8 cellular contexts compared by ENCODE assay signal in genomic region chr7:29878081-29878688, GRCh38.
A peak's percentile ranks its signal among the peaks of the same experiment; 100 is the strongest.
DNase-seq lines count a peak whose midpoint lies in the region; ATAC-seq and TF ChIP-seq lines count a peak whose summit lies in the region.

No MANE protein-coding gene starts in this region.

- DNase-seq in NCI-H510A treated with DMSO at 0.1 percent for 48 hours (lab: John Stamatoyannopoulos, UW) (peak; percentile 42), NCI-H510A (lab: John Stamatoyannopoulos, UW) (no peak), erythroblast (lab: John Stamatoyannopoulos, UW) (peak; percentile 36 to 60), retinal pigment epithelial cell (ENCODE audit: low read depth) (no peak), hippocampal formation (lab: John Stamatoyannopoulos, UW) (no peak)

- H3K4me3 ChIP-seq in retinal pigment epithelial cell (ENCODE audit: low read length), result no peak overlapping the region

- peak; percentile 75 for TF ChIP-seq CTCF in retinal pigment epithelial cell (conservative IDR thresholded peaks at IDR 0.05; ENCODE audit: low read depth, low read length)

- peak; percentile 49 for ATAC-seq in HG03108 (IDR thresholded peaks at IDR 0.05; ENCODE audit: unreplicated experiment)
- ATAC-seq in SK-N-SH treated with all-trans-retinoic acid at 6 μM for 48 hours, result peak; percentile 88
- no peak for ATAC-seq in HG03442 (IDR thresholded peaks at IDR 0.05; ENCODE audit: unreplicated experiment)

- no peak for TF ChIP-seq POLR2A in erythroblast (IDR thresholded peaks at IDR 0.05; ENCODE audit: low read length)

TF ChIP-seq in SK-N-SH treated with all-trans-retinoic acid at 6 μM for 48 hours, 23 proteins besides CTCF, POLR2A, EP300 and RAD21:
- TF ChIP-seq ZNF70 (CRISPR knock-in tag; IDR thresholded peaks at IDR 0.05), result no peak

Comparison
In these comparisons a context has a peak if more than half of its experiments do, and no peak if none do; other contexts are left out.
1. DNase-seq: peak in NCI-H510A treated with DMSO at 0.1 percent for 48 hours (single experiment) and erythroblast (2 of 2); none in NCI-H510A (single experiment), retinal pigment epithelial cell (single experiment) and hippocampal formation (0 of 2).